In genomic region chr11:134120143-134120850, GRCh38 we compare ENCODE assay signal across 10 cellular contexts. TPM values are rescaled to one million over a fixed set of nuclear protein-coding genes. Genes with fewer than 3 reads are reported as not detected.
DNase-seq lines count a peak whose midpoint lies in the region; ATAC-seq and TF ChIP-seq lines count a peak whose summit lies in the region.
"Had no signal": no experiment of that assay in that cellular context is flagged by ENCODE, and none has a peak within 500 bp of the region (broad histone marks: within the 10 kb centered on the region; RNA-seq: fewer than 3 reads in every experiment).

No MANE protein-coding gene starts in this region.

- no peak for TF ChIP-seq EP300 in gastroesophageal sphincter (IDR thresholded peaks at IDR 0.05)

- no peaks in the 10 kb centered on the region for H3K36me3 ChIP-seq in adrenal gland (replicated peaks in 1 of 2)
- no peaks in the 10 kb centered on the region for H3K36me3 ChIP-seq in gastroesophageal sphincter

- TF ChIP-seq POLR2A in adrenal gland (IDR thresholded peaks at IDR 0.05) = peak in 1 of 2 donors; percentile 34
- no peak for TF ChIP-seq POLR2A in gastroesophageal sphincter (IDR thresholded peaks at IDR 0.05)

- no peak for TF ChIP-seq CTCF in AG09319 (IDR thresholded peaks at IDR 0.05; ENCODE audit: low read depth, low read length)
- TF ChIP-seq CTCF in adrenal gland (IDR thresholded peaks at IDR 0.05) = no peak
- TF ChIP-seq CTCF in gastroesophageal sphincter (IDR thresholded peaks at IDR 0.05) = no peak
- no peak for TF ChIP-seq CTCF in osteocyte (IDR thresholded peaks at IDR 0.05)

- H3K36me3 Mint-ChIP-seq in osteocyte (ENCODE audit: unreplicated experiment) = peaks cover 3% of the 10 kb centered on the region
- peaks cover 2% of the 10 kb centered on the region for H3K36me3 Mint-ChIP-seq in activated naive CD8-positive, alpha-beta T cell treated with anti-CD3 and anti-CD28 coated beads, Interleukin-2, amount 50 U/mL, for 24 hours (ENCODE audit: low read depth)

- intact Hi-C loops in adrenal gland (cut with DNase I) = no loop called here

- no peaks in the 10 kb centered on the region for H3K9me3 Mint-ChIP-seq in osteocyte (ENCODE audit: unreplicated experiment)
- H3K9me3 Mint-ChIP-seq in activated naive CD8-positive, alpha-beta T cell treated with anti-CD3 and anti-CD28 coated beads, Interleukin-2, amount 50 U/mL, for 24 hours = no peaks in the 10 kb centered on the region

- H3K27me3 ChIP-seq in adrenal gland (no peaks in the 10 kb centered on the region), gastroesophageal sphincter (no peaks in the 10 kb centered on the region)

- peak; percentile 81 for DNase-seq in AG09319 (ENCODE audit: extremely low read depth, low read depth)
- peak; percentile 60 to 80 (median 65) for DNase-seq in adrenal gland
- DNase-seq in osteocyte (ENCODE audit: extremely low spot score, unreplicated experiment) = no peak
- no peak for DNase-seq in activated naive CD8-positive, alpha-beta T cell treated with anti-CD3 and anti-CD28 coated beads, Interleukin-2, amount 50 U/mL, for 24 hours
- DNase-seq in activated CD4-positive, alpha-beta T cell treated with anti-CD3 and anti-CD28 coated beads for 4 hours = no peak
- DNase-seq: activated CD4-positive, CD25-positive, alpha-beta regulatory T cell had no signal

- H3K4me1 Mint-ChIP-seq in osteocyte (ENCODE audit: unreplicated experiment) = peaks cover 80% of the 10 kb centered on the region
- peaks cover 8% of the 10 kb centered on the region for H3K4me1 Mint-ChIP-seq in activated naive CD8-positive, alpha-beta T cell treated with anti-CD3 and anti-CD28 coated beads, Interleukin-2, amount 50 U/mL, for 24 hours

- peak; percentile 87 for ATAC-seq in gastroesophageal sphincter
- no peak for ATAC-seq in GM21576 (IDR thresholded peaks at IDR 0.05; ENCODE audit: unreplicated experiment)
- ATAC-seq in activated naive CD8-positive, alpha-beta T cell treated with anti-CD3 and anti-CD28 coated beads, Interleukin-2, amount 50 U/mL, for 24 hours = no peak
- ATAC-seq in HG03521 (IDR thresholded peaks at IDR 0.05; ENCODE audit: unreplicated experiment) = no peak

- H3K9me3 ChIP-seq in adrenal gland (replicated peaks in 1 of 3) = no peaks in the 10 kb centered on the region
- no peaks in the 10 kb centered on the region for H3K9me3 ChIP-seq in gastroesophageal sphincter

- H3K4me1 ChIP-seq in adrenal gland (replicated peaks in 1 of 2) (peaks cover 14 to 36% of the 10 kb centered on the region in 2 donors), gastroesophageal sphincter (peaks cover 13 to 87% (median 27%) of the 10 kb centered on the region in 3 donors)

- no peaks in the 10 kb centered on the region for H3K27me3 Mint-ChIP-seq in osteocyte (ENCODE audit: unreplicated experiment)
- peaks cover 27% of the 10 kb centered on the region for H3K27me3 Mint-ChIP-seq in activated naive CD8-positive, alpha-beta T cell treated with anti-CD3 and anti-CD28 coated beads, Interleukin-2, amount 50 U/mL, for 24 hours

- WGBS in adrenal gland, 4 donors = 22 to 31% (median 27%) methylated on average over 13 of the region's 13 CpGs
- 2 to 7% methylated on average over 9 to 10 of the region's 13 CpGs for WGBS in gastroesophageal sphincter (ENCODE audit: low coverage in 1 of 2), 2 donors

- peak overlapping the region in 2 of 4 donors; percentile 8 to 38 for H3K4me3 ChIP-seq in adrenal gland
- H3K4me3 ChIP-seq in gastroesophageal sphincter = peak overlapping the region; percentile 30 to 33

- peak overlapping the region; percentile 97 for H3K27ac Mint-ChIP-seq in osteocyte (ENCODE audit: unreplicated experiment)
- H3K27ac Mint-ChIP-seq in activated naive CD8-positive, alpha-beta T cell treated with anti-CD3 and anti-CD28 coated beads, Interleukin-2, amount 50 U/mL, for 24 hours = no peak overlapping the region

- peak overlapping the region in 4 of 5 donors; percentile 43 to 86 (median 76) for H3K27ac ChIP-seq in adrenal gland
- peak overlapping the region; percentile 85 to 97 (median 88) for H3K27ac ChIP-seq in gastroesophageal sphincter
- H3K27ac ChIP-seq: KMS-11 had no signal

- peak overlapping the region; percentile 66 for H3K4me3 Mint-ChIP-seq in osteocyte (ENCODE audit: unreplicated experiment)
- no peak overlapping the region for H3K4me3 Mint-ChIP-seq in activated naive CD8-positive, alpha-beta T cell treated with anti-CD3 and anti-CD28 coated beads, Interleukin-2, amount 50 U/mL, for 24 hours

RNA-seq across cellular contexts. Expression of gene JAM3, which starts 51.4 kb away (rescaled TPM):
- 10 to 100 TPM; 21.2 to 42.2 (median 39.2) TPM for total RNA-seq in adrenal gland
- 10 to 100 TPM; 18.0 to 24.3 (median 23.3) TPM for polyA plus RNA-seq in adrenal gland
- 100 to 1,000 TPM in 3 of 4 donors, 10 to 100 TPM in 1; 91.0 to 163 (median 104) TPM for total RNA-seq in gastroesophageal sphincter
- total RNA-seq in osteocyte = 170 and 177 TPM in 2 replicates

Comparison
In these comparisons a context has a peak if more than half of its experiments do, and no peak if none do; other contexts are left out.
1. DNase-seq: peak in AG09319 (single experiment) and adrenal gland (7 of 7); none in osteocyte (single experiment), activated naive CD8-positive, alpha-beta T cell treated with anti-CD3 and anti-CD28 coated beads, Interleukin-2, amount 50 U/mL, for 24 hours (single experiment) and activated CD4-positive, alpha-beta T cell treated with anti-CD3 and anti-CD28 coated beads for 4 hours (0 of 2).